ENCODE assay signal across 1 cellular context in genomic region chr4:2256781-2257191, GRCh38.
TF ChIP-seq lines count a peak whose summit lies in the region.

No MANE protein-coding gene starts in this region.

TF ChIP-seq in GM23338, 12 proteins besides CTCF, POLR2A, EP300 and RAD21:
- TF ChIP-seq ZNF114 (CRISPR knock-in tag; IDR thresholded peaks at IDR 0.05), result no peak
TF ChIP-seq in GM23338: peak in this region for 0.
